Comparison of ENCODE assay signal across 7 cellular contexts in the genomic region with DNA sequence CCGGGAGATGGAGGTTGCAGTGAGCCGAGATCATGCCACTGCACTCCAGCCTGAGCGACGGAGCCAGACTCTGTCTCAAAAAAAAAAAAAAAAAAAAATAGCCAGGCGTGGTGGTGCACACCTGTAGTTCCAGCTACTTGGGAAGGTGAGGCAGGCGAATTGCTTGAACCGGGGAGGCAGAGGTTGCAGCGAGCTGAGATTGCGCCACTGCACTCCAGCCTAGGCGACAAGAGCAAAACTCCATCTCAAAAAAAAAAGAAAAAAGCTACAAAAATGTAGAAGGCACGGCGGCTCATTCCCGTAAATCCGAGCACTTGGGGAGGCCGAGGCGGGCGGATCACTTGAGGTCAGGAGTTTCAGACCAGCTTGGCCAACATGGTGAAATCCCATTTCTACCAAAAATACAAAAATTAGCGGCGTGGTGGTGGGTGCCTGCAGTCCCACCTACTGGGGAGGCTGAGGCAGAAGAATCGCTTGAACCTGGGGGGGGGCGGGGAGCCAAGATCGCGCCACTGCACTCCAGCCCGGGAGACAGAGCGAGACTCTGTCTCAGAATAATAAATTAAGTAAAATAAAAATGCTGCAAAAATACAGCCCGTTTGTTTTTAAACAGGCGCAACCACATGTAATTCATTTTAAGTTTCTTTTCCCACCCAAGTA. TPM values are rescaled to one million over a fixed set of nuclear protein-coding genes. Genes with fewer than 3 reads are reported as not detected.
A peak's percentile ranks its signal among the peaks of the same experiment; 100 is the strongest.
DNase-seq lines count a peak whose midpoint lies in the region; ATAC-seq, FAIRE-seq and TF ChIP-seq lines count a peak whose summit lies in the region.
"Not testable (repeated sequence)": the region's sequence is repeated elsewhere in the genome, so short reads cannot be mapped to it uniquely, and the experiment has no call there.
"Had no signal": no experiment of that assay in that cellular context is flagged by ENCODE, and none has a peak within 500 bp of the region (broad histone marks: within the 10 kb centered on the region; RNA-seq: fewer than 3 reads in every experiment).

No MANE protein-coding gene starts in this region.

- H3K9ac ChIP-seq in HepG2 (ENCODE audit: insufficient read depth, low read depth, low read length), result peak overlapping the region; percentile 86

- BruUV-seq in HepG2 (replicated peaks; lab: Mats Ljungman, UMichigan), result not testable (repeated sequence)

- H3K4me3 ChIP-seq in AG04450 (ENCODE audit: low read depth, low read length) (peak overlapping the region; percentile 68), HepG2 (replicated peaks in 1 of 3; ENCODE audit: insufficient read depth in 1 of 3, low read depth in 2 of 3, low read length in 3 of 3) (peak overlapping the region; percentile 74 to 78 (median 78)), sigmoid colon (peak overlapping the region; percentile 63 to 90 (median 78))
- peak overlapping the region; percentile 67 for H3K4me3 ChIP-seq in Jurkat, Clone E6-1 (ENCODE audit: low read length)

- peak overlapping the region; percentile 77 for H3K27ac Mint-ChIP-seq in activated T-cell treated with anti-CD3 and anti-CD28 coated beads, Interleukin-2, amount 50 U/mL, for 24 hours
- H3K27ac Mint-ChIP-seq in effector memory CD8-positive, alpha-beta T cell, result peak overlapping the region in 1 of 2 donors; percentile 97

- in situ Hi-C loops in HepG2 (cut with HindIII; ENCODE audit: extremely low pct_ligation_motif_present, low pct_unique_long_range_greater_than_20kb), result not testable (repeated sequence)

- not testable (repeated sequence) for TF ChIP-seq POLR2A in HepG2 (IDR thresholded peaks at IDR 0.05; ENCODE audit: insufficient read depth in 1 of 2, low read depth in 2 of 2, low read length in 2 of 2); sigmoid colon (IDR thresholded peaks at IDR 0.05)

- ATAC-seq in effector memory CD8-positive, alpha-beta T cell (replicated peaks); HepG2: not testable (repeated sequence)

- FAIRE-seq in HepG2 (lab: Jason Lieb, UNC), result not testable (repeated sequence)

- peaks cover 4 to 19% of the 10 kb centered on the region in 2 experiments; a peak in 4 of 5 replicates for H3K36me3 ChIP-seq in HepG2 (replicated peaks in 1 of 2; ENCODE audit: control insufficient read depth in 1 of 2, insufficient read depth in 2 of 2, low read length in 2 of 2)
- H3K36me3 ChIP-seq in sigmoid colon, result peaks cover 4 to 19% (median 15%) of the 10 kb centered on the region in 4 donors

- POLR2A ChIA-PET in AG04450 (lab: Yijun Ruan, JAX), result interaction anchor here (0.7 to 5.7 kb wide), 12 partner anchors 12 to 110 kb away, joined by 6 to 146 read pairs (median 14); partner anchors contain the start of genes ANAPC2, NELFB, RNF224 and SSNA1
- POLR2A ChIA-PET in HepG2 (lab: Yijun Ruan, JAX), result interaction anchor here (1.1 to 7.7 kb wide), 20 partner anchors 10 to 439 kb away, joined by 3 to 317 read pairs (median 12); partner anchors contain the start of genes MAN1B1, NELFB, RNF208 and RNF224

- not testable (repeated sequence) for H3K27me3 ChIP-seq in AG04450 (ENCODE audit: control insufficient read depth, insufficient read depth, low read length); HepG2 (ENCODE audit: control insufficient read depth in 1 of 2, insufficient read depth in 2 of 2, low read length in 2 of 2); sigmoid colon

- not testable (repeated sequence) for TF ChIP-seq EP300 in HepG2 (IDR thresholded peaks at IDR 0.05; ENCODE audit: low read depth in 2 of 2, low read length in 2 of 2); HepG2 (CRISPR knock-in tag; IDR thresholded peaks at IDR 0.05; ENCODE audit: borderline replicate concordance); sigmoid colon (IDR thresholded peaks at IDR 0.05)

- not testable (repeated sequence) for TF ChIP-seq CTCF in AG04450 (IDR thresholded peaks at IDR 0.05; ENCODE audit: low read depth, low read length); HepG2 (CRISPR knock-in tag; IDR thresholded peaks at IDR 0.05); sigmoid colon (IDR thresholded peaks at IDR 0.05)

- H3K9me3 Mint-ChIP-seq in activated T-cell treated with anti-CD3 and anti-CD28 coated beads, Interleukin-2, amount 50 U/mL, for 24 hours; effector memory CD8-positive, alpha-beta T cell: not testable (repeated sequence)

- WGBS in HepG2 (ENCODE audit: low lambda C conversion rate), result 24% methylated on average over 27 of the region's 27 CpGs
- WGBS in sigmoid colon, 2 donors, result 15 to 43% methylated on average over 27 of the region's 27 CpGs

- H3K4me3 Mint-ChIP-seq in activated T-cell treated with anti-CD3 and anti-CD28 coated beads, Interleukin-2, amount 50 U/mL, for 24 hours, result peak overlapping the region; percentile 86
- H3K4me3 Mint-ChIP-seq in effector memory CD8-positive, alpha-beta T cell, result peak overlapping the region; percentile 86 to 97

- CTCF ChIA-PET in AG04450 (lab: Charles Lee), result interaction anchor here (2.3 kb wide), 1 partner anchor 12 kb away, joined by 8 read pairs; the partner anchor contains the start of gene RNF224
- CTCF ChIA-PET in HepG2 (lab: Yijun Ruan, JAX; ENCODE audit: low intra/inter-chr PET ratio, low total read pairs), result not testable (repeated sequence)

- H3K27ac ChIP-seq in AG04450 (ENCODE audit: low read depth, low read length) (peak overlapping the region; percentile 47), HepG2 (ENCODE audit: extremely low read length, insufficient read depth, low read length) (peak overlapping the region; percentile 96), sigmoid colon (peak overlapping the region; percentile 98 to 100 (median 98))

- not testable (repeated sequence) for H3K9me3 ChIP-seq in AG04450 (ENCODE audit: control insufficient read depth, insufficient read depth, low read length); HepG2 (ENCODE audit: low read length); sigmoid colon

- DNase-seq in AG04450 (ENCODE audit: low read depth, low spot score); Jurkat, Clone E6-1 (ENCODE audit: low read depth, low spot score); activated T-cell treated with anti-CD3 and anti-CD28 coated beads, Interleukin-2, amount 50 U/mL, for 24 hours; effector memory CD8-positive, alpha-beta T cell; HepG2 (ENCODE audit: low spot score); sigmoid colon: not testable (repeated sequence)

- peaks cover 27% of the 10 kb centered on the region for H4K20me1 ChIP-seq in HepG2 (ENCODE audit: insufficient read depth, low read length)

- H3K27me3 Mint-ChIP-seq in activated T-cell treated with anti-CD3 and anti-CD28 coated beads, Interleukin-2, amount 50 U/mL, for 24 hours, result not testable (repeated sequence)
- peaks cover 0 to 10% of the 10 kb centered on the region in 2 donors for H3K27me3 Mint-ChIP-seq in effector memory CD8-positive, alpha-beta T cell

- not testable (repeated sequence) for TF ChIP-seq RAD21 in HepG2 (CRISPR knock-in tag; IDR thresholded peaks at IDR 0.05)

- H3K4me2 ChIP-seq in HepG2 (ENCODE audit: low read depth, low read length), result peak overlapping the region; percentile 85

- peaks cover 36% of the 10 kb centered on the region for H3K36me3 Mint-ChIP-seq in activated T-cell treated with anti-CD3 and anti-CD28 coated beads, Interleukin-2, amount 50 U/mL, for 24 hours (ENCODE audit: low read depth)
- H3K36me3 Mint-ChIP-seq in effector memory CD8-positive, alpha-beta T cell (ENCODE audit: insufficient read depth), result peaks cover 38% of the 10 kb centered on the region

- H3K4me1 ChIP-seq in HepG2 (ENCODE audit: insufficient read depth, low read length) (peaks cover 68% of the 10 kb centered on the region), sigmoid colon (peaks cover 2 to 75% (median 59%) of the 10 kb centered on the region in 4 donors)

- not testable (repeated sequence) for H2AFZ ChIP-seq in HepG2 (ENCODE audit: low read length)

- peaks cover 37% of the 10 kb centered on the region for H3K79me2 ChIP-seq in HepG2 (ENCODE audit: insufficient read depth, low read length)

- intact Hi-C loops in HepG2 (cut with micrococcal nuclease; ENCODE audit: unreplicated experiment), result not testable (repeated sequence)
- intact Hi-C loops in sigmoid colon (cut with DNase I), result loop anchor here (2.0 to 5.0 kb wide), 4 partner anchors 15 to 52 kb away; partner anchors contain the start of genes ANAPC2, NELFB, RNF208 and SSNA1

- peaks cover 41% of the 10 kb centered on the region for H3K4me1 Mint-ChIP-seq in activated T-cell treated with anti-CD3 and anti-CD28 coated beads, Interleukin-2, amount 50 U/mL, for 24 hours (ENCODE audit: low read depth)
- peaks cover 23 to 26% of the 10 kb centered on the region in 2 donors for H3K4me1 Mint-ChIP-seq in effector memory CD8-positive, alpha-beta T cell (ENCODE audit: low read depth in 2 of 2)

RNA-seq across cellular contexts. Expression of gene TUBB4B, which starts 1.4 kb away (rescaled TPM):
- 223 and 262 TPM in 2 replicates for polyA plus RNA-seq in AG04450 (2011; rRNA removed)
- polyA minus RNA-seq in AG04450 (2011; rRNA and poly(A)+ RNA removed), result 180 and 232 TPM in 2 replicates
- 605 TPM for polyA plus RNA-seq in Jurkat, Clone E6-1 (2012; ENCODE audit: insufficient read depth, insufficient read length)
- total RNA-seq in HepG2 (2016; rRNA removed; fragmentation: Illumina TruSeq; extraction: Trizol), result 412 and 481 TPM in 2 replicates
- total RNA-seq in HepG2 (2016; cell fraction: cytosol; rRNA removed; fragmentation: Illumina TruSeq; extraction: Trizol; ENCODE audit: low read depth), result 96.3 and 106 TPM in 2 replicates
- 424 and 467 TPM in 2 replicates for total RNA-seq in HepG2 (2016; cell fraction: insoluble cytoplasmic fraction; rRNA removed; fragmentation: Illumina TruSeq; extraction: Trizol)
- 128 TPM in 2 replicates for total RNA-seq in HepG2 (2016; cell fraction: membrane; rRNA removed; fragmentation: Illumina TruSeq; extraction: Trizol)
- total RNA-seq in HepG2 (2016; cell fraction: nucleus; rRNA removed; fragmentation: Illumina TruSeq; extraction: Trizol), result 195 and 203 TPM in 2 replicates
- 182 and 243 TPM in 2 replicates for polyA plus RNA-seq in HepG2 (2011; rRNA removed)
- 251 and 293 TPM in 2 replicates for polyA plus RNA-seq in HepG2 (2011; cell fraction: cytosol; rRNA removed)
- polyA plus RNA-seq in HepG2 (2011; cell fraction: nucleus; rRNA removed), result 210 and 235 TPM in 2 replicates
- polyA plus RNA-seq in HepG2 (2012), result 190 and 205 TPM in 2 replicates
- polyA plus RNA-seq in HepG2 (2016; cell fraction: cytosol; fragmentation: Illumina TruSeq; extraction: Trizol; ENCODE audit: low read depth), result 115 and 121 TPM in 2 replicates
- polyA plus RNA-seq in HepG2 (2016; cell fraction: insoluble cytoplasmic fraction; fragmentation: Illumina TruSeq; extraction: Trizol; ENCODE audit: low read depth), result 587 and 625 TPM in 2 replicates
- polyA plus RNA-seq in HepG2 (2016; cell fraction: membrane; fragmentation: Illumina TruSeq; extraction: Trizol; ENCODE audit: low read depth), result 115 and 122 TPM in 2 replicates
- 355 and 369 TPM in 2 replicates for polyA plus RNA-seq in HepG2 (2016; cell fraction: nucleus; fragmentation: Illumina TruSeq; extraction: Trizol; ENCODE audit: insufficient read depth, low read depth)
- polyA minus RNA-seq in HepG2 (2011; rRNA and poly(A)+ RNA removed; ENCODE audit: low replicate concordance), result 270 and 721 TPM in 2 replicates
- polyA minus RNA-seq in HepG2 (2011; cell fraction: cytosol; rRNA and poly(A)+ RNA removed), result 140 and 144 TPM in 2 replicates
- 74.6 and 75.6 TPM in 2 replicates for polyA minus RNA-seq in HepG2 (2011; cell fraction: nucleus; rRNA and poly(A)+ RNA removed)
- total RNA-seq in sigmoid colon, result 100 to 1,000 TPM; 141 to 196 (median 164) TPM
- 100 to 1,000 TPM; 292 to 505 (median 444) TPM for polyA plus RNA-seq in sigmoid colon

RNA-seq across cellular contexts. Expression of gene SLC34A3, which starts 9.0 kb away (rescaled TPM):
- polyA plus RNA-seq in AG04450 (2011; rRNA removed), result not detected in 2 replicates
- polyA minus RNA-seq in AG04450 (2011; rRNA and poly(A)+ RNA removed), result not detected in 2 replicates
- not detected for polyA plus RNA-seq in Jurkat, Clone E6-1 (2012; ENCODE audit: insufficient read depth, insufficient read length)
- 0.38 and 1.0 TPM in 2 replicates for total RNA-seq in HepG2 (2016; rRNA removed; fragmentation: Illumina TruSeq; extraction: Trizol)
- 0.97 and 1.3 TPM in 2 replicates for total RNA-seq in HepG2 (2016; cell fraction: cytosol; rRNA removed; fragmentation: Illumina TruSeq; extraction: Trizol; ENCODE audit: low read depth)
- total RNA-seq in HepG2 (2016; cell fraction: insoluble cytoplasmic fraction; rRNA removed; fragmentation: Illumina TruSeq; extraction: Trizol), result 0.51 and 0.97 TPM in 2 replicates
- 0.74 and 0.76 TPM in 2 replicates for total RNA-seq in HepG2 (2016; cell fraction: membrane; rRNA removed; fragmentation: Illumina TruSeq; extraction: Trizol)
- total RNA-seq in HepG2 (2016; cell fraction: nucleus; rRNA removed; fragmentation: Illumina TruSeq; extraction: Trizol), result 0.60 and 0.81 TPM in 2 replicates
- polyA plus RNA-seq in HepG2 (2011; rRNA removed), result 0.07 and 0.20 TPM in 2 replicates
- polyA plus RNA-seq in HepG2 (2011; cell fraction: cytosol; rRNA removed), result 0.09 and 0.16 TPM in 2 replicates
- polyA plus RNA-seq in HepG2 (2011; cell fraction: nucleus; rRNA removed), result 0.33 and 0.50 TPM in 2 replicates
- 0.21 and 0.60 TPM in 2 replicates for polyA plus RNA-seq in HepG2 (2012)
- 0.59 and 0.93 TPM in 2 replicates for polyA plus RNA-seq in HepG2 (2016; cell fraction: cytosol; fragmentation: Illumina TruSeq; extraction: Trizol; ENCODE audit: low read depth)
- polyA plus RNA-seq in HepG2 (2016; cell fraction: insoluble cytoplasmic fraction; fragmentation: Illumina TruSeq; extraction: Trizol; ENCODE audit: low read depth), result 0.58 and 0.62 TPM in 2 replicates
- polyA plus RNA-seq in HepG2 (2016; cell fraction: membrane; fragmentation: Illumina TruSeq; extraction: Trizol; ENCODE audit: low read depth), result 0.52 and 0.70 TPM in 2 replicates
- polyA plus RNA-seq in HepG2 (2016; cell fraction: nucleus; fragmentation: Illumina TruSeq; extraction: Trizol; ENCODE audit: insufficient read depth, low read depth), result 1.2 and 1.8 TPM in 2 replicates
- polyA minus RNA-seq in HepG2 (2011; rRNA and poly(A)+ RNA removed; ENCODE audit: low replicate concordance), result 0.12 and 0.20 TPM in 2 replicates
- polyA minus RNA-seq in HepG2 (2011; cell fraction: cytosol; rRNA and poly(A)+ RNA removed), result not detected in 2 replicates
- not detected in 2 replicates for polyA minus RNA-seq in HepG2 (2011; cell fraction: nucleus; rRNA and poly(A)+ RNA removed)
- not detected for total RNA-seq in sigmoid colon
- not detected for polyA plus RNA-seq in sigmoid colon

RNA-seq across cellular contexts. Expression of gene STPG3, which starts 11.4 kb away (rescaled TPM):
- polyA plus RNA-seq in AG04450 (2011; rRNA removed) (not detected in 2 replicates), HepG2 (2011; rRNA removed) (not detected in 2 replicates), sigmoid colon (not detected)
- not detected in 2 replicates for polyA minus RNA-seq in AG04450 (2011; rRNA and poly(A)+ RNA removed)
- 3.5 TPM for polyA plus RNA-seq in Jurkat, Clone E6-1 (2012; ENCODE audit: insufficient read depth, insufficient read length)
- total RNA-seq in HepG2 (2016; rRNA removed; fragmentation: Illumina TruSeq; extraction: Trizol) (not detected in 2 replicates), sigmoid colon (not detected)
- total RNA-seq in HepG2 (2016; cell fraction: cytosol; rRNA removed; fragmentation: Illumina TruSeq; extraction: Trizol; ENCODE audit: low read depth), result not detected in 2 replicates
- total RNA-seq in HepG2 (2016; cell fraction: insoluble cytoplasmic fraction; rRNA removed; fragmentation: Illumina TruSeq; extraction: Trizol), result not detected in 2 replicates
- not detected in 2 replicates for total RNA-seq in HepG2 (2016; cell fraction: membrane; rRNA removed; fragmentation: Illumina TruSeq; extraction: Trizol)
- not detected in 2 replicates for total RNA-seq in HepG2 (2016; cell fraction: nucleus; rRNA removed; fragmentation: Illumina TruSeq; extraction: Trizol)
- polyA plus RNA-seq in HepG2 (2011; cell fraction: cytosol; rRNA removed), result not detected in 2 replicates
- polyA plus RNA-seq in HepG2 (2011; cell fraction: nucleus; rRNA removed), result 0.45 and 0.50 TPM in 2 replicates
- polyA plus RNA-seq in HepG2 (2012), result 0.27 and 0.35 TPM in 2 replicates
- polyA plus RNA-seq in HepG2 (2016; cell fraction: cytosol; fragmentation: Illumina TruSeq; extraction: Trizol; ENCODE audit: low read depth), result not detected in 2 replicates
- polyA plus RNA-seq in HepG2 (2016; cell fraction: insoluble cytoplasmic fraction; fragmentation: Illumina TruSeq; extraction: Trizol; ENCODE audit: low read depth), result not detected in 2 replicates
- not detected in 2 replicates for polyA plus RNA-seq in HepG2 (2016; cell fraction: membrane; fragmentation: Illumina TruSeq; extraction: Trizol; ENCODE audit: low read depth)
- polyA plus RNA-seq in HepG2 (2016; cell fraction: nucleus; fragmentation: Illumina TruSeq; extraction: Trizol; ENCODE audit: insufficient read depth, low read depth), result not detected in 2 replicates
- 0.23 TPM in 1 of 2 replicates, not detected in the other for polyA minus RNA-seq in HepG2 (2011; rRNA and poly(A)+ RNA removed; ENCODE audit: low replicate concordance)
- polyA minus RNA-seq in HepG2 (2011; cell fraction: cytosol; rRNA and poly(A)+ RNA removed), result not detected in 2 replicates
- polyA minus RNA-seq in HepG2 (2011; cell fraction: nucleus; rRNA and poly(A)+ RNA removed), result not detected in 2 replicates
- total RNA-seq: myocyte had no signal

RNA-seq across cellular contexts. Expression of gene RNF224, which starts 12.4 kb away (rescaled TPM):
- polyA plus RNA-seq in AG04450 (2011; rRNA removed) (not detected in 2 replicates), HepG2 (2011; rRNA removed) (not detected in 2 replicates), sigmoid colon (under 1 TPM in 1 of 3 donors, not detected in 2; 0.04 TPM)
- polyA minus RNA-seq in AG04450 (2011; rRNA and poly(A)+ RNA removed), result not detected in 2 replicates
- not detected for polyA plus RNA-seq in Jurkat, Clone E6-1 (2012; ENCODE audit: insufficient read depth, insufficient read length)
- total RNA-seq in HepG2 (2016; rRNA removed; fragmentation: Illumina TruSeq; extraction: Trizol) (0.09 and 0.10 TPM in 2 replicates), sigmoid colon (not detected)
- not detected in 2 replicates for total RNA-seq in HepG2 (2016; cell fraction: cytosol; rRNA removed; fragmentation: Illumina TruSeq; extraction: Trizol; ENCODE audit: low read depth)
- total RNA-seq in HepG2 (2016; cell fraction: insoluble cytoplasmic fraction; rRNA removed; fragmentation: Illumina TruSeq; extraction: Trizol), result not detected in 2 replicates
- 0.12 TPM in 1 of 2 replicates, not detected in the other for total RNA-seq in HepG2 (2016; cell fraction: membrane; rRNA removed; fragmentation: Illumina TruSeq; extraction: Trizol)
- not detected in 2 replicates for total RNA-seq in HepG2 (2016; cell fraction: nucleus; rRNA removed; fragmentation: Illumina TruSeq; extraction: Trizol)
- 0.03 and 0.04 TPM in 2 replicates for polyA plus RNA-seq in HepG2 (2011; cell fraction: cytosol; rRNA removed)
- 0.07 and 0.11 TPM in 2 replicates for polyA plus RNA-seq in HepG2 (2011; cell fraction: nucleus; rRNA removed)
- 0.33 and 0.51 TPM in 2 replicates for polyA plus RNA-seq in HepG2 (2012)
- not detected in 2 replicates for polyA plus RNA-seq in HepG2 (2016; cell fraction: cytosol; fragmentation: Illumina TruSeq; extraction: Trizol; ENCODE audit: low read depth)
- 0.25 TPM in 1 of 2 replicates, not detected in the other for polyA plus RNA-seq in HepG2 (2016; cell fraction: insoluble cytoplasmic fraction; fragmentation: Illumina TruSeq; extraction: Trizol; ENCODE audit: low read depth)
- polyA plus RNA-seq in HepG2 (2016; cell fraction: membrane; fragmentation: Illumina TruSeq; extraction: Trizol; ENCODE audit: low read depth), result not detected in 2 replicates
- polyA plus RNA-seq in HepG2 (2016; cell fraction: nucleus; fragmentation: Illumina TruSeq; extraction: Trizol; ENCODE audit: insufficient read depth, low read depth), result 0.25 TPM in 1 of 2 replicates, not detected in the other
- polyA minus RNA-seq in HepG2 (2011; rRNA and poly(A)+ RNA removed; ENCODE audit: low replicate concordance), result 0.10 and 0.44 TPM in 2 replicates
- not detected in 2 replicates for polyA minus RNA-seq in HepG2 (2011; cell fraction: cytosol; rRNA and poly(A)+ RNA removed)
- 0.26 TPM in 1 of 2 replicates, not detected in the other for polyA minus RNA-seq in HepG2 (2011; cell fraction: nucleus; rRNA and poly(A)+ RNA removed)
- total RNA-seq: myocyte had no signal

RNA-seq across cellular contexts. Expression of gene CYSRT1, which starts 14.7 kb away (rescaled TPM):
- 0.27 and 0.56 TPM in 2 replicates for polyA plus RNA-seq in AG04450 (2011; rRNA removed)
- 0.17 and 0.28 TPM in 2 replicates for polyA minus RNA-seq in AG04450 (2011; rRNA and poly(A)+ RNA removed)
- not detected for polyA plus RNA-seq in Jurkat, Clone E6-1 (2012; ENCODE audit: insufficient read depth, insufficient read length)
- 2.1 and 3.4 TPM in 2 replicates for total RNA-seq in HepG2 (2016; rRNA removed; fragmentation: Illumina TruSeq; extraction: Trizol)
- 1.8 and 1.9 TPM in 2 replicates for total RNA-seq in HepG2 (2016; cell fraction: cytosol; rRNA removed; fragmentation: Illumina TruSeq; extraction: Trizol; ENCODE audit: low read depth)
- total RNA-seq in HepG2 (2016; cell fraction: insoluble cytoplasmic fraction; rRNA removed; fragmentation: Illumina TruSeq; extraction: Trizol), result 2.7 and 3.3 TPM in 2 replicates
- 1.3 and 1.4 TPM in 2 replicates for total RNA-seq in HepG2 (2016; cell fraction: membrane; rRNA removed; fragmentation: Illumina TruSeq; extraction: Trizol)
- total RNA-seq in HepG2 (2016; cell fraction: nucleus; rRNA removed; fragmentation: Illumina TruSeq; extraction: Trizol), result 1.1 and 1.2 TPM in 2 replicates
- 1.5 and 1.7 TPM in 2 replicates for polyA plus RNA-seq in HepG2 (2011; rRNA removed)
- 0.82 and 1.8 TPM in 2 replicates for polyA plus RNA-seq in HepG2 (2011; cell fraction: cytosol; rRNA removed)
- 0.95 and 1.2 TPM in 2 replicates for polyA plus RNA-seq in HepG2 (2011; cell fraction: nucleus; rRNA removed)
- polyA plus RNA-seq in HepG2 (2012), result 0.80 and 1.1 TPM in 2 replicates
- polyA plus RNA-seq in HepG2 (2016; cell fraction: cytosol; fragmentation: Illumina TruSeq; extraction: Trizol; ENCODE audit: low read depth), result 1.2 and 1.3 TPM in 2 replicates
- polyA plus RNA-seq in HepG2 (2016; cell fraction: insoluble cytoplasmic fraction; fragmentation: Illumina TruSeq; extraction: Trizol; ENCODE audit: low read depth), result 3.0 and 3.6 TPM in 2 replicates
- polyA plus RNA-seq in HepG2 (2016; cell fraction: membrane; fragmentation: Illumina TruSeq; extraction: Trizol; ENCODE audit: low read depth), result 1.1 and 1.3 TPM in 2 replicates
- 1.2 and 2.1 TPM in 2 replicates for polyA plus RNA-seq in HepG2 (2016; cell fraction: nucleus; fragmentation: Illumina TruSeq; extraction: Trizol; ENCODE audit: insufficient read depth, low read depth)
- polyA minus RNA-seq in HepG2 (2011; rRNA and poly(A)+ RNA removed; ENCODE audit: low replicate concordance), result 2.1 and 2.5 TPM in 2 replicates
- polyA minus RNA-seq in HepG2 (2011; cell fraction: cytosol; rRNA and poly(A)+ RNA removed), result 0.49 and 0.97 TPM in 2 replicates
- 0.52 and 0.87 TPM in 2 replicates for polyA minus RNA-seq in HepG2 (2011; cell fraction: nucleus; rRNA and poly(A)+ RNA removed)
- total RNA-seq in sigmoid colon, result under 1 TPM in 1 of 4 donors, not detected in 3; 0.33 TPM
- polyA plus RNA-seq in sigmoid colon, result 1 to 10 TPM in 1 of 3 donors, under 1 TPM in 1, not detected in 1; 0.54 to 1.2 TPM

Comparison
In these comparisons a context has a peak if more than half of its experiments do, and no peak if none do; other contexts are left out.
1. H3K27ac ChIP-seq: peak in every context shown above with its lines; median percentile 98 in sigmoid colon; 96 in HepG2; 47 in AG04450.